In genomic region chr3:72474775-72475174, GRCh38 we compare ENCODE assay signal across 2 cellular contexts.
TF ChIP-seq lines count a peak whose summit lies in the region.

No MANE protein-coding gene starts in this region.

TF ChIP-seq in liver, 16 proteins besides CTCF, POLR2A, EP300 and RAD21:
- TF ChIP-seq YY1 (IDR thresholded peaks at IDR 0.05) (no peak), RXRA (IDR thresholded peaks at IDR 0.05) (no peak), FOXA1 (IDR thresholded peaks at IDR 0.05) (no peak), NR2F2 (IDR thresholded peaks at IDR 0.05) (no peak)

TF ChIP-seq in HepG2, 621 proteins besides CTCF, POLR2A, EP300 and RAD21:
- TF ChIP-seq ZNF704 (CRISPR knock-in tag; IDR thresholded peaks at IDR 0.05; ENCODE audit: borderline replicate concordance) (no peak), SKI (IDR thresholded peaks at IDR 0.05; ENCODE audit: partially characterized antibody) (no peak), HIVEP1 (CRISPR knock-in tag; IDR thresholded peaks at IDR 0.05) (no peak), THYN1 (CRISPR knock-in tag; IDR thresholded peaks at IDR 0.05; ENCODE audit: borderline replicate concordance, low read depth) (no peak), ZNF3 (CRISPR knock-in tag; IDR thresholded peaks at IDR 0.05) (no peak), PCBP1 (IDR thresholded peaks at IDR 0.05; ENCODE audit: borderline replicate concordance, low read depth, low read length) (no peak), ZNF468 (CRISPR knock-in tag; IDR thresholded peaks at IDR 0.05) (no peak), ZBTB34 (CRISPR knock-in tag; IDR thresholded peaks at IDR 0.05) (no peak), MZF1 (CRISPR knock-in tag; IDR thresholded peaks at IDR 0.05; ENCODE audit: borderline replicate concordance) (no peak), SNAPC5 (CRISPR knock-in tag; IDR thresholded peaks at IDR 0.05; ENCODE audit: borderline replicate concordance) (no peak), HNF1A (IDR thresholded peaks at IDR 0.05; ENCODE audit: low read depth) (no peak), HNF1A (CRISPR knock-in tag; IDR thresholded peaks at IDR 0.05; ENCODE audit: borderline replicate concordance) (no peak), IKZF1 (IDR thresholded peaks at IDR 0.05) (no peak), ZNF260 (CRISPR knock-in tag; IDR thresholded peaks at IDR 0.05; ENCODE audit: borderline replicate concordance, low read depth) (no peak), ZNF264 (CRISPR knock-in tag; IDR thresholded peaks at IDR 0.05) (no peak), POLR2AphosphoS5 (IDR thresholded peaks at IDR 0.05; ENCODE audit: low read depth, low read length) (no peak), MIER3 (CRISPR knock-in tag; IDR thresholded peaks at IDR 0.05; ENCODE audit: borderline replicate concordance) (no peak), ADNP (CRISPR knock-in tag; IDR thresholded peaks at IDR 0.05) (no peak), SALL2 (CRISPR knock-in tag; IDR thresholded peaks at IDR 0.05) (no peak), ZNF691 (CRISPR knock-in tag; IDR thresholded peaks at IDR 0.05; ENCODE audit: borderline replicate concordance, low read depth) (no peak), TCF12 (IDR thresholded peaks at IDR 0.05) (no peak), TCF12 (CRISPR knock-in tag; IDR thresholded peaks at IDR 0.05) (no peak)
